ENCODE assay signal across 19 cellular contexts in the genomic region with DNA sequence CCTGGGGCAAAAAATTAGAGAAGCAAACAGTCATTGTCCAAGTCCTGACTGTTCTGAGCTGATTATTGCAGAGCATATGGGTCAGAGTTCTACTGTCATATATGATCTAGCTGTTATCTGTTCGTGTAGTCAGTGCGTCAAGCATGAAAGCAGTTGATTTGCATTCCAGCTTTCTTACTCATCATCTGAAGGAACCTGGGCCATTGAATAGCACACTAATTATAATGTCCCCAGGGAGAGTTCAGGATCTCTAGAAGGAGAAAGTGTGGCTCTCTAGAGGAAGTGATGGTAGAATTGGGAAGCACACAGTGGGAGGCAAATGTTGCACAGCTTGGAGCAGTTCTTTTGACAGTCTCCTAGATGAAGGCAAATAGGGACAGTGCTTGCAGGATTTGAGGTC.
DNase-seq lines count a peak whose midpoint lies in the region; ATAC-seq, FAIRE-seq and TF ChIP-seq lines count a peak whose summit lies in the region.
"Had no signal": no experiment of that assay in that cellular context is flagged by ENCODE, and none has a peak within 500 bp of the region (broad histone marks: within the 10 kb centered on the region; RNA-seq: fewer than 3 reads in every experiment).

No MANE protein-coding gene starts in this region.

- peaks cover 10% of the 10 kb centered on the region for H3K36me3 Mint-ChIP-seq in nephron progenitor cell (ENCODE audit: low read depth)
- H3K36me3 Mint-ChIP-seq: stimulated activated naive B cell treated with anti-CD40 and anti-IgM and Interleukin-4, amounts not matched to agents 10 μg/mL and 1 μg/mL and 100 μg/mL, for 72 hours had no signal

- peaks cover 0 to 2% of the 10 kb centered on the region in 2 donors for H3K4me1 ChIP-seq in small intestine (ENCODE audit: control insufficient read depth in 2 of 2, insufficient read depth in 1 of 2, low read depth in 1 of 2, low read length in 1 of 2)
- H3K4me1 ChIP-seq: lower lobe of right lung, prostate gland, transverse colon had no signal

- H3K4me3 ChIP-seq in fibroblast of villous mesenchyme (ENCODE audit: low read depth, low read length), result no peak overlapping the region
- no peak overlapping the region for H3K4me3 ChIP-seq in small intestine (ENCODE audit: low read depth in 1 of 2, low read length in 2 of 2)
- H3K4me3 ChIP-seq: lower lobe of right lung, prostate gland, transverse colon had no signal

- ATAC-seq in HG02763 (IDR thresholded peaks at IDR 0.05; ENCODE audit: unreplicated experiment), result no peak
- ATAC-seq: effector memory CD8-positive, alpha-beta T cell; lower lobe of right lung; naive thymus-derived CD8-positive, alpha-beta T cell; stimulated activated naive B cell treated with anti-CD40 and anti-IgM and Interleukin-4, amounts not matched to agents 10 μg/mL and 1 μg/mL and 100 μg/mL, for 72 hours had no signal

- DNase-seq in HT-29 (ENCODE audit: low spot score) (peak; percentile 7), RKO (ENCODE audit: low spot score) (peak; percentile 11), fibroblast of villous mesenchyme (ENCODE audit: low read depth) (peak; percentile 1), small intestine (peak; percentile 82), dedifferentiated amniotic fluid mesenchymal stem cell (ENCODE audit: extremely low spot score) (no peak), nephron progenitor cell (no peak)
- DNase-seq: activated CD4-positive, alpha-beta memory T cell treated with anti-CD3 and anti-CD28 coated beads for 36 hours; activated T-cell treated with anti-CD3 and anti-CD28 coated beads, Interleukin-2, amount 50 U/mL, for 48 hours; central memory CD4-positive, alpha-beta T cell; DND-41; effector memory CD8-positive, alpha-beta T cell; lower lobe of right lung; naive thymus-derived CD8-positive, alpha-beta T cell; NCI-H345; stimulated activated naive B cell treated with anti-CD40 and anti-IgM and Interleukin-4, amounts not matched to agents 10 μg/mL and 1 μg/mL and 100 μg/mL, for 72 hours; transverse colon had no signal

- H3K27ac ChIP-seq in small intestine (ENCODE audit: low read depth in 1 of 2, low read length in 1 of 2), result no peak overlapping the region
- H3K27ac ChIP-seq: lower lobe of right lung, prostate gland, transverse colon had no signal

- H3K9me3 ChIP-seq in small intestine (ENCODE audit: control insufficient read depth, low read depth), result no peaks in the 10 kb centered on the region
- H3K9me3 ChIP-seq: lower lobe of right lung, prostate gland had no signal

- H3K36me3 ChIP-seq in small intestine (ENCODE audit: control insufficient read depth in 2 of 2, insufficient read depth in 2 of 2, low read length in 2 of 2), result no peaks in the 10 kb centered on the region
- H3K36me3 ChIP-seq: lower lobe of right lung, prostate gland, transverse colon had no signal

- H3K27me3 Mint-ChIP-seq in nephron progenitor cell (ENCODE audit: low read depth, poor library complexity), result no peaks in the 10 kb centered on the region
- H3K27me3 Mint-ChIP-seq: activated CD4-positive, alpha-beta memory T cell treated with anti-CD3 and anti-CD28 coated beads for 36 hours; effector memory CD8-positive, alpha-beta T cell; stimulated activated naive B cell treated with anti-CD40 and anti-IgM and Interleukin-4, amounts not matched to agents 10 μg/mL and 1 μg/mL and 100 μg/mL, for 72 hours had no signal

- TF ChIP-seq CTCF in fibroblast of villous mesenchyme (IDR thresholded peaks at IDR 0.05; ENCODE audit: insufficient read depth, low read depth, low read length), result no peak
- no peak for TF ChIP-seq CTCF in nephron progenitor cell (IDR thresholded peaks at IDR 0.05)

- H3K27ac Mint-ChIP-seq in nephron progenitor cell, result no peak overlapping the region
- H3K27ac Mint-ChIP-seq: activated CD4-positive, alpha-beta memory T cell treated with anti-CD3 and anti-CD28 coated beads for 36 hours; effector memory CD8-positive, alpha-beta T cell; stimulated activated naive B cell treated with anti-CD40 and anti-IgM and Interleukin-4, amounts not matched to agents 10 μg/mL and 1 μg/mL and 100 μg/mL, for 72 hours had no signal

- peaks cover 9% of the 10 kb centered on the region for H3K4me1 Mint-ChIP-seq in nephron progenitor cell
- H3K4me1 Mint-ChIP-seq: stimulated activated naive B cell treated with anti-CD40 and anti-IgM and Interleukin-4, amounts not matched to agents 10 μg/mL and 1 μg/mL and 100 μg/mL, for 72 hours had no signal

- H3K27me3 ChIP-seq in small intestine (ENCODE audit: control insufficient read depth in 2 of 2, insufficient read depth in 2 of 2, low read length in 2 of 2), result no peaks in the 10 kb centered on the region
- H3K27me3 ChIP-seq: transverse colon had no signal

- H3K4me3 Mint-ChIP-seq in nephron progenitor cell, result no peak overlapping the region
- H3K4me3 Mint-ChIP-seq: activated CD4-positive, alpha-beta memory T cell treated with anti-CD3 and anti-CD28 coated beads for 36 hours; effector memory CD8-positive, alpha-beta T cell; naive thymus-derived CD8-positive, alpha-beta T cell; stimulated activated naive B cell treated with anti-CD40 and anti-IgM and Interleukin-4, amounts not matched to agents 10 μg/mL and 1 μg/mL and 100 μg/mL, for 72 hours had no signal

- peaks cover 24% of the 10 kb centered on the region for H3K9me3 Mint-ChIP-seq in nephron progenitor cell

- no peak for FAIRE-seq in small intestine (lab: Jason Lieb, UNC)
- FAIRE-seq: TTC549 had no signal

- WGBS in small intestine, 3 donors, result 13 to 59% (median 35%) methylated on average over 2 of the region's 2 CpGs

Comparison
In these comparisons a context has a peak if more than half of its experiments do, and no peak if none do; other contexts are left out.
1. DNase-seq: peak in HT-29 (single experiment), RKO (single experiment), fibroblast of villous mesenchyme (single experiment) and small intestine (single experiment); none in dedifferentiated amniotic fluid mesenchymal stem cell (single experiment) and nephron progenitor cell (single experiment).